10 cellular contexts compared by ENCODE assay signal in the genomic region with DNA sequence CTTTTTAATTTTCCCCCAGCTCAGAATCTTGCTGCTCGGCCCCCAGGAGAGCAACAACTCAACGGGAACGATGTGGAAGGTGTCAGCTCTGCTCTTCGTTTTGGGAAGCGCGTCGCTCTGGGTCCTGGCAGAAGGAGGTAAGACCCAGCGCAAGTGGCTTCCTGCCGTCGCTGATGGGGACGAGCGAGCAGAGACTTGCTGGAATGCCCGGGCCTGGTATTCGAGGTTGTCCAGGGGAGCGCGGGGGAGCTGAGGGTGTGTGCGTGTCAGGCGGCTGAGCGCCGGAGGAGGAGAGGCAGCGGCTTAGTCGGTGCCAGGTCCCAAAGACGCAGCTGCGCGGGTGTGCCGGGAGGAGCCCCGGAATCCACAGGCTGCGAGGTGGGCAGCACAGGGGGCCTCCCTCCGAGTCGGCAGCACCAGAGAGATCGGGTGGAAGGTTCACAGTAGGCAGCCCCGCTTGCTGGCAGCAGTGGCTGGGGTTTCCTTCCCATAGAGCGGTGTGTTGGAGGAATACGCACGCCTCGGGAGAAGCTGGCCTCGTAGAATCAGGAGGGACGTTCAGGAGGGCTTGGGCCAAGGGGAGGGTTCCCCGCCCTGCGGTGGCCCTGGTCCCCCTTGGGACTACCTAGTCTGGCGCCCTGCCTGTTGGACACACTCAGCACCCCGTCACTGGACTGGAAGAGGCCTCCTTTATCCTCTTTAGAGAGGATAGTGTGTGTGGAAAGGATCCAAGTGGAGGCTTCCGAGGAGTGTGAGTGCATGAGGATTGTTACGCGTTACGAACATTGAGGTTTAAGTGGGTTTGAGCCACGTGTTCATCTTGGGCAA. TPM values are rescaled to one million over a fixed set of nuclear protein-coding genes. Genes with fewer than 3 reads are reported as not detected.
DNase-seq lines count a peak whose midpoint lies in the region; ATAC-seq and TF ChIP-seq lines count a peak whose summit lies in the region.
"Had no signal": no experiment of that assay in that cellular context is flagged by ENCODE, and none has a peak within 500 bp of the region (broad histone marks: within the 10 kb centered on the region; RNA-seq: fewer than 3 reads in every experiment).

No MANE protein-coding gene starts in this region.

- peaks cover 55% of the 10 kb centered on the region for H3K4me1 ChIP-seq in GM23338 (ENCODE audit: insufficient read depth)

- H3K36me3 ChIP-seq in GM23338 (ENCODE audit: insufficient read depth), result no peaks in the 10 kb centered on the region

- H3K27ac ChIP-seq in GM23338 (ENCODE audit: low read depth), result no peak overlapping the region; the same call in none of the 2 replicates

- H3K4me2 ChIP-seq in GM23338, result peak overlapping the region; percentile 96

- H3K4me3 Mint-ChIP-seq in GM23338 (peak overlapping the region; percentile 96), brain (peak overlapping the region; percentile 81 to 93 (median 91))
- H3K4me3 Mint-ChIP-seq: activated naive CD4-positive, alpha-beta T cell treated with anti-CD3 and anti-CD28 coated beads, Interleukin-2, amount 50 U/mL, for 24 hours had no signal

- H3K4me3 ChIP-seq in GM23338 (peak overlapping the region; percentile 96), iPS-18c (ENCODE audit: insufficient read depth, low read depth, low read length) (peak overlapping the region; percentile 85)

- H3F3A ChIP-seq in GM23338 (replicated peaks; ENCODE audit: low read depth), result peaks cover 7% of the 10 kb centered on the region; the same call in 1 of the 2 replicates

- TF ChIP-seq CTCF in GM23338 (conservative IDR thresholded peaks at IDR 0.05; ENCODE audit: low read depth in 2 of 2) (no peak), brain (conservative IDR thresholded peaks at IDR 0.05) (no peak)

- no peak overlapping the region; the same call in 1 of the 2 replicates for H3K27ac Mint-ChIP-seq in GM23338
- H3K27ac Mint-ChIP-seq in brain, result peak overlapping the region; percentile 48 to 97 (median 95)
- H3K27ac Mint-ChIP-seq: activated naive CD4-positive, alpha-beta T cell treated with anti-CD3 and anti-CD28 coated beads, Interleukin-2, amount 50 U/mL, for 24 hours had no signal

- peaks cover 5% of the 10 kb centered on the region; the same call in 1 of the 2 replicates for H3K27me3 ChIP-seq in GM23338 (ENCODE audit: insufficient read depth)

- ATAC-seq in GM23338 (peak; percentile 48), sciatic nerve (peak; percentile 86)

- no peaks in the 10 kb centered on the region for H3K9me3 ChIP-seq in iPS-18c (ENCODE audit: control insufficient read depth, insufficient read depth, low read length)

- peaks cover 2% of the 10 kb centered on the region; the same call in 1 of the 2 replicates for H4K20me1 ChIP-seq in GM23338 (replicated peaks; ENCODE audit: insufficient read depth)

- intact Hi-C loops in sciatic nerve (cut with DNase I), result no loop called here

- 0 out of 2 replicates have a peak, but pooled peaks cover 5% of the 10 kb centered on the region for H3K9me2 ChIP-seq in GM23338 (ENCODE audit: insufficient read depth)

- H3K4me1 Mint-ChIP-seq in GM23338 (peaks cover 53% of the 10 kb centered on the region), brain (peaks cover 68% of the 10 kb centered on the region)
- H3K4me1 Mint-ChIP-seq: activated naive CD4-positive, alpha-beta T cell treated with anti-CD3 and anti-CD28 coated beads, Interleukin-2, amount 50 U/mL, for 24 hours had no signal

- H3K9me3 Mint-ChIP-seq in GM23338 (no peaks in the 10 kb centered on the region), brain (no peaks in the 10 kb centered on the region)
- H3K9me3 Mint-ChIP-seq: activated naive CD4-positive, alpha-beta T cell treated with anti-CD3 and anti-CD28 coated beads, Interleukin-2, amount 50 U/mL, for 24 hours had no signal

- H3K79me2 ChIP-seq in GM23338 (replicated peaks; ENCODE audit: insufficient read depth), result peaks cover 50% of the 10 kb centered on the region

- H2AFZ ChIP-seq in GM23338, result peak overlapping the region; percentile 19; the same call in 1 of the 2 replicates

- peaks cover 12% of the 10 kb centered on the region for H3K27me3 Mint-ChIP-seq in GM23338 (ENCODE audit: insufficient read depth, low read depth, poor library complexity)
- H3K27me3 Mint-ChIP-seq in brain, result peaks cover 12% of the 10 kb centered on the region

- peak; percentile 72 for DNase-seq in GM23338 (ENCODE audit: low spot score)
- peak; percentile 69 for DNase-seq in sciatic nerve (ENCODE audit: low spot score)
- no peak for DNase-seq in NCI-H1417 treated with DMSO at 0.1 percent for 48 hours (lab: John Stamatoyannopoulos, UW)
- no peak for DNase-seq in AG08396 (ENCODE audit: low spot score)
- DNase-seq in T-helper 9 cell, result no peak
- DNase-seq in activated CD4-positive, alpha-beta T cell treated with anti-CD3 and anti-CD28 coated beads for 4 hours, result no peak

- H3K36me3 Mint-ChIP-seq in GM23338 (ENCODE audit: low read depth) (peaks cover 9% of the 10 kb centered on the region; the same call in 2 of the 3 replicates), brain (no peaks in the 10 kb centered on the region)
- H3K36me3 Mint-ChIP-seq: activated naive CD4-positive, alpha-beta T cell treated with anti-CD3 and anti-CD28 coated beads, Interleukin-2, amount 50 U/mL, for 24 hours had no signal

TF ChIP-seq in GM23338, 12 proteins besides CTCF, POLR2A, EP300 and RAD21:
- TF ChIP-seq, protein P1, sequence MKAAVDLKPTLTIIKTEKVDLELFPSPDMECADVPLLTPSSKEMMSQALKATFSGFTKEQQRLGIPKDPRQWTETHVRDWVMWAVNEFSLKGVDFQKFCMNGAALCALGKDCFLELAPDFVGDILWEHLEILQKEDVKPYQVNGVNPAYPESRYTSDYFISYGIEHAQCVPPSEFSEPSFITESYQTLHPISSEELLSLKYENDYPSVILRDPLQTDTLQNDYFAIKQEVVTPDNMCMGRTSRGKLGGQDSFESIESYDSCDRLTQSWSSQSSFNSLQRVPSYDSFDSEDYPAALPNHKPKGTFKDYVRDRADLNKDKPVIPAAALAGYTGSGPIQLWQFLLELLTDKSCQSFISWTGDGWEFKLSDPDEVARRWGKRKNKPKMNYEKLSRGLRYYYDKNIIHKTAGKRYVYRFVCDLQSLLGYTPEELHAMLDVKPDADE (IDR thresholded peaks at IDR 0.05), result no peak
- TF ChIP-seq, protein P2, sequence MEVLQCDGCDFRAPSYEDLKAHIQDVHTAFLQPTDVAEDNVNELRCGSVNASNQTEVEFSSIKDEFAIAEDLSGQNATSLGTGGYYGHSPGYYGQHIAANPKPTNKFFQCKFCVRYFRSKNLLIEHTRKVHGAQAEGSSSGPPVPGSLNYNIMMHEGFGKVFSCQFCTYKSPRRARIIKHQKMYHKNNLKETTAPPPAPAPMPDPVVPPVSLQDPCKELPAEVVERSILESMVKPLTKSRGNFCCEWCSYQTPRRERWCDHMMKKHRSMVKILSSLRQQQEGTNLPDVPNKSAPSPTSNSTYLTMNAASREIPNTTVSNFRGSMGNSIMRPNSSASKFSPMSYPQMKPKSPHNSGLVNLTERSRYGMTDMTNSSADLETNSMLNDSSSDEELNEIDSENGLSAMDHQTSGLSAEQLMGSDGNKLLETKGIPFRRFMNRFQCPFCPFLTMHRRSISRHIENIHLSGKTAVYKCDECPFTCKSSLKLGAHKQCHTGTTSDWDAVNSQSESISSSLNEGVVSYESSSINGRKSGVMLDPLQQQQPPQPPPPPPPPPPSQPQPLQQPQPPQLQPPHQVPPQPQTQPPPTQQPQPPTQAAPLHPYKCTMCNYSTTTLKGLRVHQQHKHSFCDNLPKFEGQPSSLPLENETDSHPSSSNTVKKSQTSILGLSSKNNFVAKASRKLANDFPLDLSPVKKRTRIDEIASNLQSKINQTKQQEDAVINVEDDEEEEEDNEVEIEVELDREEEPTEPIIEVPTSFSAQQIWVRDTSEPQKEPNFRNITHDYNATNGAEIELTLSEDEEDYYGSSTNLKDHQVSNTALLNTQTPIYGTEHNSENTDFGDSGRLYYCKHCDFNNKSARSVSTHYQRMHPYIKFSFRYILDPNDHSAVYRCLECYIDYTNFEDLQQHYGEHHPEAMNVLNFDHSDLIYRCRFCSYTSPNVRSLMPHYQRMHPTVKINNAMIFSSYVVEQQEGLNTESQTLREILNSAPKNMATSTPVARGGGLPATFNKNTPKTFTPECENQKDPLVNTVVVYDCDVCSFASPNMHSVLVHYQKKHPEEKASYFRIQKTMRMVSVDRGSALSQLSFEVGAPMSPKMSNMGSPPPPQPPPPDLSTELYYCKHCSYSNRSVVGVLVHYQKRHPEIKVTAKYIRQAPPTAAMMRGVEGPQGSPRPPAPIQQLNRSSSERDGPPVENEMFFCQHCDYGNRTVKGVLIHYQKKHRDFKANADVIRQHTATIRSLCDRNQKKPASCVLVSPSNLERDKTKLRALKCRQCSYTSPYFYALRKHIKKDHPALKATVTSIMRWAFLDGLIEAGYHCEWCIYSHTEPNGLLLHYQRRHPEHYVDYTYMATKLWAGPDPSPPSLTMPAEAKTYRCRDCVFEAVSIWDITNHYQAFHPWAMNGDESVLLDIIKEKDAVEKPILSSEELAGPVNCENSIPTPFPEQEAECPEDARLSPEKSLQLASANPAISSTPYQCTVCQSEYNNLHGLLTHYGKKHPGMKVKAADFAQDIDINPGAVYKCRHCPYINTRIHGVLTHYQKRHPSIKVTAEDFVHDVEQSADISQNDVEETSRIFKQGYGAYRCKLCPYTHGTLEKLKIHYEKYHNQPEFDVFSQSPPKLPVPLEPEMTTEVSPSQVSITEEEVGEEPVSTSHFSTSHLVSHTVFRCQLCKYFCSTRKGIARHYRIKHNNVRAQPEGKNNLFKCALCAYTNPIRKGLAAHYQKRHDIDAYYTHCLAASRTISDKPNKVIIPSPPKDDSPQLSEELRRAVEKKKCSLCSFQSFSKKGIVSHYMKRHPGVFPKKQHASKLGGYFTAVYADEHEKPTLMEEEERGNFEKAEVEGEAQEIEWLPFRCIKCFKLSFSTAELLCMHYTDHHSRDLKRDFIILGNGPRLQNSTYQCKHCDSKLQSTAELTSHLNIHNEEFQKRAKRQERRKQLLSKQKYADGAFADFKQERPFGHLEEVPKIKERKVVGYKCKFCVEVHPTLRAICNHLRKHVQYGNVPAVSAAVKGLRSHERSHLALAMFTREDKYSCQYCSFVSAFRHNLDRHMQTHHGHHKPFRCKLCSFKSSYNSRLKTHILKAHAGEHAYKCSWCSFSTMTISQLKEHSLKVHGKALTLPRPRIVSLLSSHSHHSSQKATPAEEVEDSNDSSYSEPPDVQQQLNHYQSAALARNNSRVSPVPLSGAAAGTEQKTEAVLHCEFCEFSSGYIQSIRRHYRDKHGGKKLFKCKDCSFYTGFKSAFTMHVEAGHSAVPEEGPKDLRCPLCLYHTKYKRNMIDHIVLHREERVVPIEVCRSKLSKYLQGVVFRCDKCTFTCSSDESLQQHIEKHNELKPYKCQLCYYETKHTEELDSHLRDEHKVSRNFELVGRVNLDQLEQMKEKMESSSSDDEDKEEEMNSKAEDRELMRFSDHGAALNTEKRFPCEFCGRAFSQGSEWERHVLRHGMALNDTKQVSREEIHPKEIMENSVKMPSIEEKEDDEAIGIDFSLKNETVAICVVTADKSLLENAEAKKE (CRISPR knock-in tag; IDR thresholded peaks at IDR 0.05), result no peak
- 0 out of 2 replicates have a peak, but pooled peaks have one; percentile 13 for TF ChIP-seq POLR2AphosphoS5 (IDR thresholded peaks at IDR 0.05; ENCODE audit: low read depth)

RNA-seq across cellular contexts. Expression of a gene that starts 0.5 kb away (rescaled TPM):
- 67.3 and 77.2 TPM in 2 replicates for total RNA-seq in GM23338 (2014; rRNA removed; shearing (Covaris generic))
- 77.1 and 82.8 TPM in 2 replicates for polyA plus RNA-seq in GM23338 (2016; fragmentation: Nextera tagmentation; extraction: Ambion mirVana)
- polyA plus RNA-seq in brain (ENCODE audit: insufficient read depth, low read depth, low replicate concordance), result 14.9 TPM
- total RNA-seq in sciatic nerve, result 22.7 TPM
- total RNA-seq: OCI-LY7 had no signal

Comparison
In these comparisons a context has a peak if more than half of its experiments do, and no peak if none do; other contexts are left out.
1. DNase-seq: peak in GM23338 (single experiment) and sciatic nerve (single experiment); none in NCI-H1417 treated with DMSO at 0.1 percent for 48 hours (single experiment), AG08396 (single experiment), T-helper 9 cell (single experiment) and activated CD4-positive, alpha-beta T cell treated with anti-CD3 and anti-CD28 coated beads for 4 hours (0 of 2).